In genomic region chr11:68903288-68903630, GRCh38 we compare ENCODE assay signal across 8 cellular contexts. TPM values are rescaled to one million over a fixed set of nuclear protein-coding genes. Genes with fewer than 3 reads are reported as not detected.
DNase-seq lines count a peak whose midpoint lies in the region; ATAC-seq, FAIRE-seq and TF ChIP-seq lines count a peak whose summit lies in the region.

No MANE protein-coding gene starts in this region.

- peak overlapping the region; percentile 99 for H3K4me3 Mint-ChIP-seq in Caco-2 (ENCODE audit: unreplicated experiment)

- peak; percentile 23 for ATAC-seq in HG02943 (IDR thresholded peaks at IDR 0.05; ENCODE audit: low read depth, unreplicated experiment)
- peak in 1 of 2 donors; percentile 3 for ATAC-seq in lower lobe of right lung
- no peak for ATAC-seq in aorta (ENCODE audit: low FRiP score)
- ATAC-seq in GM21529 (IDR thresholded peaks at IDR 0.05; ENCODE audit: unreplicated experiment) = no peak

- H3K27me3 ChIP-seq in Caco-2 (replicated peaks; ENCODE audit: control insufficient read depth, insufficient read depth, low read length) = no peaks in the 10 kb centered on the region
- H3K27me3 ChIP-seq in lower lobe of right lung (ENCODE audit: low read depth) = no peaks in the 10 kb centered on the region
- no peaks in the 10 kb centered on the region for H3K27me3 ChIP-seq in aorta (ENCODE audit: control insufficient read depth in 1 of 2, insufficient read depth in 2 of 2, low read length in 1 of 2)

- H3K27ac Mint-ChIP-seq in Caco-2 (ENCODE audit: unreplicated experiment) = peak overlapping the region; percentile 97

- no peak for FAIRE-seq in D721Med (lab: Jason Lieb, UNC)

- H3K27ac ChIP-seq in lower lobe of right lung = peak overlapping the region; percentile 85
- H3K27ac ChIP-seq in aorta (ENCODE audit: low read depth in 1 of 2, low read length in 2 of 2) = no peak overlapping the region

- CTCF ChIA-PET in Caco-2 (lab: Charles Lee) = interaction anchor here (0.8 kb wide), 1 partner anchor 145 kb away, joined by 3 read pairs; the partner anchor contains the start of gene TPCN2

- BruUV-seq in Caco-2 (replicated peaks; lab: Mats Ljungman, UMichigan) = no TSS peak

- 1 to 2% methylated on average over 10 of the region's 10 CpGs for WGBS in aorta, 2 donors

- intact Hi-C loops in Caco-2 (cut with micrococcal nuclease; ENCODE audit: unreplicated experiment) (no loop called here), lower lobe of right lung (cut with DNase I) (no loop called here), aorta (cut with DNase I) (loop anchor here in 1 of 2 donors (5.0 to 10.0 kb wide), 2 partner anchors 144 to 182 kb away; partner anchors contain the start of gene TPCN2)

- TF ChIP-seq CTCF in Caco-2 (IDR thresholded peaks at IDR 0.05; ENCODE audit: insufficient read depth in 1 of 2, low read depth in 1 of 2, low read length in 1 of 2, severe bottlenecking in 1 of 2, unreplicated experiment in 1 of 2) = no peak
- no peak for TF ChIP-seq CTCF in astrocyte of the cerebellum (IDR thresholded peaks at IDR 0.05; ENCODE audit: low read depth, low read length, missing control alignments)
- no peak for TF ChIP-seq CTCF in lower lobe of right lung (IDR thresholded peaks at IDR 0.05)
- TF ChIP-seq CTCF in D721Med (IDR thresholded peaks at IDR 0.05; ENCODE audit: insufficient read depth, missing control alignments) = no peak

- peaks cover 30% of the 10 kb centered on the region for H3K4me1 Mint-ChIP-seq in Caco-2 (ENCODE audit: low read depth, unreplicated experiment)

- no peaks in the 10 kb centered on the region for H3K9me3 Mint-ChIP-seq in Caco-2 (ENCODE audit: unreplicated experiment)

- POLR2A ChIA-PET in Caco-2 (lab: Charles Lee) = interaction anchor here (0.9 kb wide), 1 partner anchor 141 kb away, joined by 3 read pairs; no protein-coding TSS in a partner anchor

- peaks cover 47% of the 10 kb centered on the region for H3K36me3 Mint-ChIP-seq in Caco-2 (ENCODE audit: insufficient read depth, unreplicated experiment)

- H3K9me3 ChIP-seq in Caco-2 (no peaks in the 10 kb centered on the region), lower lobe of right lung (no peaks in the 10 kb centered on the region), aorta (ENCODE audit: control insufficient read depth, low read length) (no peaks in the 10 kb centered on the region)

- no peaks in the 10 kb centered on the region for H3K27me3 Mint-ChIP-seq in Caco-2 (ENCODE audit: insufficient read depth, unreplicated experiment)

- peaks cover 6% of the 10 kb centered on the region; the same call in 1 of the 2 replicates for H3K36me3 ChIP-seq in Caco-2 (ENCODE audit: control insufficient read depth, insufficient read depth, low read length)
- H3K36me3 ChIP-seq in lower lobe of right lung = peaks cover 37% of the 10 kb centered on the region
- H3K36me3 ChIP-seq in aorta (ENCODE audit: control insufficient read depth in 1 of 2, insufficient read depth in 2 of 2, low read length in 1 of 2) = peaks cover 0 to 6% of the 10 kb centered on the region in 2 donors

- DNase-seq in Caco-2 (no peak), astrocyte of the cerebellum (ENCODE audit: low read depth) (no peak), lower lobe of right lung (no peak), aorta (no peak), D721Med (ENCODE audit: insufficient read length, low spot score) (no peak), NCI-H774 (lab: John Stamatoyannopoulos, UW) (no peak)

- H3K4me1 ChIP-seq in Caco-2 (peaks cover 20% of the 10 kb centered on the region), lower lobe of right lung (peaks cover 25% of the 10 kb centered on the region), aorta (ENCODE audit: control insufficient read depth in 1 of 2, insufficient read depth in 2 of 2, low read length in 2 of 2) (no peaks in the 10 kb centered on the region)

- in situ Hi-C loops in astrocyte of the cerebellum (cut with HindIII; ENCODE audit: low sequenced_read_pairs) = loop anchor here (25.0 kb wide), 1 partner anchor 266 kb away; no protein-coding TSS in a partner anchor

- H3K4me3 ChIP-seq in Caco-2 (ENCODE audit: low read depth, low read length) (peak overlapping the region; percentile 84), astrocyte of the cerebellum (ENCODE audit: low read depth, low read length) (peak overlapping the region; percentile 89), lower lobe of right lung (peak overlapping the region; percentile 97), aorta (ENCODE audit: low read length in 2 of 2) (peak overlapping the region; percentile 7 to 79)

RNA-seq across cellular contexts. Expression of gene MRPL21, which starts 0.4 kb away (rescaled TPM):
- total RNA-seq in Caco-2 (2022) (179 and 195 TPM in 2 replicates), lower lobe of right lung (32.9 TPM), aorta (10 to 100 TPM; 31.7 to 37.0 TPM)
- 10 to 100 TPM; 51.7 to 69.7 TPM for polyA plus RNA-seq in aorta

RNA-seq across cellular contexts. Expression of gene IGHMBP2, which starts 0.4 kb away (rescaled TPM):
- total RNA-seq in Caco-2 (2022) = 49.1 and 55.5 TPM in 2 replicates
- 18.8 TPM for total RNA-seq in lower lobe of right lung
- total RNA-seq in aorta = 10 to 100 TPM; 24.6 to 33.6 TPM
- 10 to 100 TPM in 1 of 2 donors, 1 to 10 TPM in 1; 5.6 to 64.7 TPM for polyA plus RNA-seq in aorta

Comparison
In these comparisons a context has a peak if more than half of its experiments do, and no peak if none do; other contexts are left out.
1. H3K4me3 ChIP-seq: peak in every context shown above with its lines; median percentile 97 in lower lobe of right lung; 89 in astrocyte of the cerebellum; 84 in Caco-2; 43 in aorta.